35 cellular contexts compared by ENCODE assay signal in genomic region chr19:8483165-8483564, GRCh38. TPM values are rescaled to one million over a fixed set of nuclear protein-coding genes. Genes with fewer than 3 reads are reported as not detected.
A peak's percentile ranks its signal among the peaks of the same experiment; 100 is the strongest.
DNase-seq lines count a peak whose midpoint lies in the region; ATAC-seq, FAIRE-seq and TF ChIP-seq lines count a peak whose summit lies in the region.
"Had no signal": no experiment of that assay in that cellular context is flagged by ENCODE, and none has a peak within 500 bp of the region (broad histone marks: within the 10 kb centered on the region; RNA-seq: fewer than 3 reads in every experiment).

No MANE protein-coding gene starts in this region.

- no peak overlapping the region for H3K27ac ChIP-seq in CD4-positive, alpha-beta T cell (ENCODE audit: low read depth, low read length)
- H3K27ac ChIP-seq: 22Rv1, esophagus muscularis mucosa, pancreas, stomach, tibial nerve had no signal

- peak overlapping the region; percentile 14 for H3K27ac Mint-ChIP-seq in T-helper 2 cell treated with Interferon-gamma antibody and Interleukin-4, amounts not matched to agents 5 μg/mL and 100 μg/mL, for 36 hours
- peak overlapping the region; percentile 37 for H3K27ac Mint-ChIP-seq in CD4-positive, alpha-beta T cell
- H3K27ac Mint-ChIP-seq in activated T-helper 17 cell treated with anti-CD3 and anti-CD28 coated beads, Interleukin-2, amount 50 U/mL, for 72 hours: peak overlapping the region; percentile 18
- peak overlapping the region in 4 of 6 donors; percentile 9 to 41 (median 15) for H3K27ac Mint-ChIP-seq in immature natural killer cell
- H3K27ac Mint-ChIP-seq: activated CD8-positive, alpha-beta memory T cell treated with anti-CD3 and anti-CD28 coated beads, Interleukin-2, amount 10 ng/mL, durations not matched to agents 7 days and 5 days had no signal

- no peaks in the 10 kb centered on the region for H3K27me3 ChIP-seq in CD4-positive, alpha-beta T cell (ENCODE audit: control insufficient read depth, insufficient read depth, low read length)
- H3K27me3 ChIP-seq: esophagus muscularis mucosa, pancreas, stomach, tibial nerve had no signal

- H3K4me3 Mint-ChIP-seq in T-helper 2 cell treated with Interferon-gamma antibody and Interleukin-4, amounts not matched to agents 5 μg/mL and 100 μg/mL, for 36 hours: no peak overlapping the region
- peak overlapping the region; percentile 9 for H3K4me3 Mint-ChIP-seq in CD4-positive, alpha-beta T cell
- no peak overlapping the region for H3K4me3 Mint-ChIP-seq in activated T-helper 17 cell treated with anti-CD3 and anti-CD28 coated beads, Interleukin-2, amount 50 U/mL, for 72 hours
- H3K4me3 Mint-ChIP-seq in immature natural killer cell: no peak overlapping the region
- H3K4me3 Mint-ChIP-seq: activated CD8-positive, alpha-beta memory T cell treated with anti-CD3 and anti-CD28 coated beads, Interleukin-2, amount 10 ng/mL, durations not matched to agents 7 days and 5 days; nephron had no signal

- no peak for TF ChIP-seq CTCF in CD4-positive, alpha-beta T cell (IDR thresholded peaks at IDR 0.05)

- no peak for FAIRE-seq in GM12892 (lab: Jason Lieb, UNC)
- FAIRE-seq: frontal cortex, H1, HTR-8/SVneo, islet of Langerhans, pancreas, TTC549 had no signal

- ATAC-seq in CD4-positive, alpha-beta T cell (ENCODE audit: poor library complexity): no peak
- ATAC-seq in activated T-helper 17 cell treated with anti-CD3 and anti-CD28 coated beads, Interleukin-2, amount 50 U/mL, for 72 hours (replicated peaks): no peak
- ATAC-seq: activated CD8-positive, alpha-beta memory T cell treated with anti-CD3 and anti-CD28 coated beads, Interleukin-2, amount 10 ng/mL, durations not matched to agents 7 days and 5 days; Panc1; right cardiac atrium had no signal

- TF ChIP-seq POLR2A in GM12892 (IDR thresholded peaks at IDR 0.05; ENCODE audit: low read depth, low read length): no peak

- H3K9me3 Mint-ChIP-seq in T-helper 2 cell treated with Interferon-gamma antibody and Interleukin-4, amounts not matched to agents 5 μg/mL and 100 μg/mL, for 36 hours: no peaks in the 10 kb centered on the region
- no peaks in the 10 kb centered on the region for H3K9me3 Mint-ChIP-seq in CD4-positive, alpha-beta T cell
- H3K9me3 Mint-ChIP-seq in activated T-helper 17 cell treated with anti-CD3 and anti-CD28 coated beads, Interleukin-2, amount 50 U/mL, for 72 hours: no peaks in the 10 kb centered on the region
- H3K9me3 Mint-ChIP-seq in immature natural killer cell: no peaks in the 10 kb centered on the region
- H3K9me3 Mint-ChIP-seq: nephron had no signal

- no peaks in the 10 kb centered on the region for H3K9me3 ChIP-seq in CD4-positive, alpha-beta T cell (ENCODE audit: control insufficient read depth, low read length)
- H3K9me3 ChIP-seq: esophagus muscularis mucosa, pancreas, stomach, tibial nerve had no signal

- DNase-seq in T-helper 2 cell treated with Interferon-gamma antibody and Interleukin-4, amounts not matched to agents 5 μg/mL and 100 μg/mL, for 36 hours (ENCODE audit: low spot score): no peak
- DNase-seq in T-helper 2 cell (no peak), immature natural killer cell (no peak), GM12892 (ENCODE audit: insufficient read length) (no peak), NCI-H1930 (lab: John Stamatoyannopoulos, UW) (no peak)
- DNase-seq in CD4-positive, alpha-beta T cell: no peak
- no peak for DNase-seq in activated CD8-positive, alpha-beta memory T cell treated with anti-CD3 and anti-CD28 coated beads, Interleukin-2, amount 50 U/mL, for 4 hours
- DNase-seq: activated CD4-positive, CD25-positive, alpha-beta regulatory T cell treated with anti-CD3 and anti-CD28 coated beads, Interleukin-2, amount 50 U/mL, for 72 hours; activated CD8-positive, alpha-beta memory T cell treated with anti-CD3 and anti-CD28 coated beads, Interleukin-2, amount 10 ng/mL, durations not matched to agents 7 days and 5 days; activated effector memory CD4-positive, alpha-beta T cell treated with anti-CD3 and anti-CD28 coated beads, Interleukin-2, amount 50 U/mL, for 16 hours; amniotic stem cell; COR-L47; DMS79 treated with DMSO at 0.1 percent for 48 hours; effector memory CD4-positive, alpha-beta T cell; hypothalamus; Karpas-422; MV-4-11; NCI-H146; NCI-H524; right cardiac atrium; SIG-M5; stimulated activated CD4-positive, alpha-beta T cell treated with anti-CD3 and anti-CD28 coated beads, Interleukin-4, amount 100 ng/mL, for 4 hours; stomach had no signal

- CTCF ChIA-PET in CD4-positive, alpha-beta T cell (lab: Charles Lee): no interaction called here

- H3K36me3 Mint-ChIP-seq in T-helper 2 cell treated with Interferon-gamma antibody and Interleukin-4, amounts not matched to agents 5 μg/mL and 100 μg/mL, for 36 hours (ENCODE audit: low read depth): peaks cover 64% of the 10 kb centered on the region
- peaks cover 85% of the 10 kb centered on the region for H3K36me3 Mint-ChIP-seq in CD4-positive, alpha-beta T cell (ENCODE audit: low read depth)
- peaks cover 95% of the 10 kb centered on the region for H3K36me3 Mint-ChIP-seq in activated T-helper 17 cell treated with anti-CD3 and anti-CD28 coated beads, Interleukin-2, amount 50 U/mL, for 72 hours (ENCODE audit: low read depth)
- H3K36me3 Mint-ChIP-seq in immature natural killer cell: peaks cover 6 to 31% (median 24%) of the 10 kb centered on the region in 3 donors

- peaks cover 38% of the 10 kb centered on the region for H3K4me1 Mint-ChIP-seq in T-helper 2 cell treated with Interferon-gamma antibody and Interleukin-4, amounts not matched to agents 5 μg/mL and 100 μg/mL, for 36 hours (ENCODE audit: low read depth)
- peaks cover 69% of the 10 kb centered on the region for H3K4me1 Mint-ChIP-seq in CD4-positive, alpha-beta T cell (ENCODE audit: low read depth)
- H3K4me1 Mint-ChIP-seq in activated T-helper 17 cell treated with anti-CD3 and anti-CD28 coated beads, Interleukin-2, amount 50 U/mL, for 72 hours: peaks cover 34% of the 10 kb centered on the region
- H3K4me1 Mint-ChIP-seq in immature natural killer cell: peaks cover 53 to 56% of the 10 kb centered on the region in 2 donors
- H3K4me1 Mint-ChIP-seq: nephron had no signal

- POLR2A ChIA-PET in CD4-positive, alpha-beta T cell (lab: Charles Lee): no interaction called here

- H3K27me3 Mint-ChIP-seq in T-helper 2 cell treated with Interferon-gamma antibody and Interleukin-4, amounts not matched to agents 5 μg/mL and 100 μg/mL, for 36 hours (ENCODE audit: low read depth): no peaks in the 10 kb centered on the region
- no peaks in the 10 kb centered on the region for H3K27me3 Mint-ChIP-seq in CD4-positive, alpha-beta T cell
- H3K27me3 Mint-ChIP-seq in activated T-helper 17 cell treated with anti-CD3 and anti-CD28 coated beads, Interleukin-2, amount 50 U/mL, for 72 hours: no peaks in the 10 kb centered on the region
- H3K27me3 Mint-ChIP-seq in immature natural killer cell (ENCODE audit: low read depth in 3 of 3): peaks cover 3 to 15% (median 12%) of the 10 kb centered on the region in 3 donors
- H3K27me3 Mint-ChIP-seq: activated CD8-positive, alpha-beta memory T cell treated with anti-CD3 and anti-CD28 coated beads, Interleukin-2, amount 10 ng/mL, durations not matched to agents 7 days and 5 days had no signal

- intact Hi-C loops in CD4-positive, alpha-beta T cell (cut with DNase I, micrococcal nuclease): no loop called here

RNA-seq across cellular contexts. Expression of gene PRAM1, which starts 19.3 kb away (rescaled TPM):
- total RNA-seq in CD4-positive, alpha-beta T cell: 1 to 10 TPM; 4.3 to 6.3 TPM
- 1 to 10 TPM; 1.1 to 2.9 TPM for total RNA-seq in activated T-helper 17 cell treated with anti-CD3 and anti-CD28 coated beads, Interleukin-2, amount 50 U/mL, for 72 hours
- 1 to 10 TPM; 1.9 to 3.7 (median 2.5) TPM for polyA plus RNA-seq in immature natural killer cell
- polyA plus RNA-seq in GM12892 (2012; ENCODE audit: missing spikeins): 0.15 TPM
- total RNA-seq: frontal cortex had no signal

RNA-seq across cellular contexts. Expression of gene ZNF414, which starts 30.8 kb away (rescaled TPM):
- 10 to 100 TPM; 36.3 to 38.0 TPM for total RNA-seq in CD4-positive, alpha-beta T cell
- 10 to 100 TPM; 18.4 to 19.1 TPM for total RNA-seq in activated T-helper 17 cell treated with anti-CD3 and anti-CD28 coated beads, Interleukin-2, amount 50 U/mL, for 72 hours
- 10 to 100 TPM in 1 of 3 donors, 1 to 10 TPM in 2; 6.0 to 20.8 (median 8.3) TPM for polyA plus RNA-seq in immature natural killer cell
- 2.7 TPM for polyA plus RNA-seq in GM12892 (2012; ENCODE audit: missing spikeins)

RNA-seq across cellular contexts. Expression of gene HNRNPM, which starts 38.4 kb away (rescaled TPM):
- 100 to 1,000 TPM; 269 to 272 TPM for total RNA-seq in CD4-positive, alpha-beta T cell
- 100 to 1,000 TPM; 155 to 289 TPM for total RNA-seq in activated T-helper 17 cell treated with anti-CD3 and anti-CD28 coated beads, Interleukin-2, amount 50 U/mL, for 72 hours
- polyA plus RNA-seq in immature natural killer cell: 100 to 1,000 TPM; 163 to 287 (median 209) TPM
- 159 TPM for polyA plus RNA-seq in GM12892 (2012; ENCODE audit: missing spikeins)
